8 cellular contexts compared by ENCODE assay signal in genomic region chr9:89428901-89429890, GRCh38.
DNase-seq lines count a peak whose midpoint lies in the region; ATAC-seq, FAIRE-seq and TF ChIP-seq lines count a peak whose summit lies in the region.

No MANE protein-coding gene starts in this region.

- H3K36me3 ChIP-seq in keratinocyte (ENCODE audit: control insufficient read depth in 2 of 2, extremely low read depth in 1 of 2, insufficient read depth in 2 of 2, low read length in 2 of 2) (no peaks in the 10 kb centered on the region), tibial artery (no peaks in the 10 kb centered on the region), lower lobe of right lung (no peaks in the 10 kb centered on the region)

- FAIRE-seq in keratinocyte (lab: Jason Lieb, UNC): no peak

- H3K27ac ChIP-seq in keratinocyte (ENCODE audit: control insufficient read depth, insufficient read depth, low read length) (no peak overlapping the region), tibial artery (no peak overlapping the region), lower lobe of right lung (no peak overlapping the region)

- H3K9ac ChIP-seq in keratinocyte (ENCODE audit: control insufficient read depth, extremely low read depth, insufficient read depth, low read length): no peak overlapping the region

- no peak overlapping the region for H3K4me2 ChIP-seq in keratinocyte (ENCODE audit: control insufficient read depth, extremely low read depth, insufficient read depth, low read depth, low read length)

- no peak overlapping the region for H2AFZ ChIP-seq in keratinocyte (ENCODE audit: control insufficient read depth, low read length)

- H3K4me3 ChIP-seq in AG09309 (ENCODE audit: control insufficient read depth, low read depth, low read length) (no peak overlapping the region), keratinocyte (ENCODE audit: control insufficient read depth in 2 of 3, extremely low read depth in 1 of 3, insufficient read depth in 2 of 3, low read depth in 1 of 3, low read length in 3 of 3) (no peak overlapping the region), tibial artery (no peak overlapping the region), lower lobe of right lung (no peak overlapping the region)
- no peak overlapping the region for H3K4me3 ChIP-seq in Jurkat, Clone E6-1 (ENCODE audit: low read length)

- no peaks in the 10 kb centered on the region for H4K20me1 ChIP-seq in keratinocyte (ENCODE audit: control insufficient read depth, extremely low read depth, insufficient read depth, low read length)

- H3K9me1 ChIP-seq in keratinocyte (ENCODE audit: control insufficient read depth, extremely low read depth, insufficient read depth, low read length): no peaks in the 10 kb centered on the region

- TF ChIP-seq CTCF in AG09309 (IDR thresholded peaks at IDR 0.05; ENCODE audit: control insufficient read depth, insufficient read depth, low read depth, low read length, missing control alignments) (peak; percentile 15), keratinocyte (optimal IDR thresholded peaks at IDR 0.05 in 1 of 3, IDR thresholded peaks at IDR 0.05 in 1 of 3, conservative IDR thresholded peaks at IDR 0.05 in 1 of 3; ENCODE audit: extremely low read depth in 1 of 3, insufficient read depth in 2 of 3, low read length in 3 of 3) (peak in 2 of 3 experiments; percentile 11 to 22), tibial artery (IDR thresholded peaks at IDR 0.05) (no peak), lower lobe of right lung (IDR thresholded peaks at IDR 0.05) (no peak)

- no peaks in the 10 kb centered on the region for H3K79me2 ChIP-seq in keratinocyte (ENCODE audit: control insufficient read depth, insufficient read depth, low read length)

- H3K4me1 ChIP-seq in keratinocyte (ENCODE audit: control insufficient read depth, extremely low read depth, insufficient read depth, low read length) (no peaks in the 10 kb centered on the region), tibial artery (peaks cover 0 to 12% (median 11%) of the 10 kb centered on the region in 4 donors), lower lobe of right lung (peaks cover 14% of the 10 kb centered on the region)

- H3K27me3 ChIP-seq in keratinocyte (ENCODE audit: control insufficient read depth, extremely low read depth, insufficient read depth, low read length): no peaks in the 10 kb centered on the region
- no peaks in the 10 kb centered on the region for H3K27me3 ChIP-seq in tibial artery
- no peaks in the 10 kb centered on the region for H3K27me3 ChIP-seq in lower lobe of right lung (ENCODE audit: low read depth)

- dilution Hi-C loops in keratinocyte (cut with MboI; ENCODE audit: extremely low pct_ligation_motif_present, low sequenced_read_pairs): no loop called here

- H3K9me3 ChIP-seq in keratinocyte (ENCODE audit: control insufficient read depth, low read depth, low read length): no peaks in the 10 kb centered on the region
- no peaks in the 10 kb centered on the region for H3K9me3 ChIP-seq in tibial artery
- H3K9me3 ChIP-seq in lower lobe of right lung: no peaks in the 10 kb centered on the region

- ATAC-seq in lower lobe of right lung: no peak

- no peak for DNase-seq in AG09309 (ENCODE audit: low read depth)
- DNase-seq in Jurkat, Clone E6-1 (ENCODE audit: low read depth, low spot score): peak; percentile 70
- peak; percentile 59 to 68 for DNase-seq in activated T-cell treated with anti-CD3 and anti-CD28 coated beads, Interleukin-2, amount 50 U/mL, for 48 hours
- DNase-seq in keratinocyte (ENCODE audit: low read depth, low spot score): no peak
- DNase-seq in AG08396 (ENCODE audit: low spot score): no peak
- DNase-seq in tibial artery: no peak
- DNase-seq in lower lobe of right lung: no peak
- no peak for DNase-seq in pons (ENCODE audit: low spot score)

- intact Hi-C loops in tibial artery (cut with DNase I; ENCODE audit: low total_unique reads): no loop called here
- intact Hi-C loops in lower lobe of right lung (cut with DNase I): no loop called here

Comparison
In these comparisons a context has a peak if more than half of its experiments do, and no peak if none do; other contexts are left out.
1. DNase-seq: peak in Jurkat, Clone E6-1 (single experiment) and activated T-cell treated with anti-CD3 and anti-CD28 coated beads, Interleukin-2, amount 50 U/mL, for 48 hours (2 of 2); none in AG09309 (single experiment), keratinocyte (single experiment), AG08396 (single experiment), tibial artery (0 of 2), lower lobe of right lung (single experiment) and pons (single experiment).
2. CTCF ChIP-seq: peak in AG09309 (single experiment) and keratinocyte (2 of 3); none in tibial artery (0 of 2) and lower lobe of right lung (single experiment).